ENCODE assay signal across 2 cellular contexts in the genomic region with DNA sequence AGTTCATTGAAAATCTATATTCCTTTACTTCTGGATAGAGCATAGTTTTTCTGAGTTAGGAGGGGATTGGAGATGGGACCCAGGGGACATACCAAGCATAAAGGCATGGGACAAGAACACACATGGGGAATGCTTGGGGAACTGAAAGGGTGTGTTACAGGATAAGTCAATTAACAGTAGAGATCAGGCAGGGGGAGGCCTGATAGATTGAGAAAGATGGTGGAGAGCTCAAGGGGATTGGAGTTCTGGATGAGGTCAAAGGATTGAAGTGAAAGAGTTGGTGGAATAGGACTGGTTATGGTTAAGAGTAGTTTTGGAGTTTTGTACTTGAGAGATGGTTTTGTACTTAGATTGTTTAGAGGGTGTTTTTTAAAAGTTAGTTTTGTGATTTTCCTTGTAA.
TF ChIP-seq lines count a peak whose summit lies in the region.

No MANE protein-coding gene starts in this region.

TF ChIP-seq in GM23338, 12 proteins besides CTCF, POLR2A, EP300 and RAD21 (continued from another document):
- no peak for TF ChIP-seq REST (IDR thresholded peaks at IDR 0.05; ENCODE audit: unreplicated experiment)
- TF ChIP-seq NANOG (IDR thresholded peaks at IDR 0.05; ENCODE audit: borderline replicate concordance), result no peak
- no peak for TF ChIP-seq ZNF331 (CRISPR knock-in tag; IDR thresholded peaks at IDR 0.05; ENCODE audit: low read depth)
- TF ChIP-seq ZNF114 (CRISPR knock-in tag; IDR thresholded peaks at IDR 0.05), result no peak
- TF ChIP-seq POLR2AphosphoS5 (IDR thresholded peaks at IDR 0.05; ENCODE audit: low read depth), result no peak
- TF ChIP-seq, protein P1, sequence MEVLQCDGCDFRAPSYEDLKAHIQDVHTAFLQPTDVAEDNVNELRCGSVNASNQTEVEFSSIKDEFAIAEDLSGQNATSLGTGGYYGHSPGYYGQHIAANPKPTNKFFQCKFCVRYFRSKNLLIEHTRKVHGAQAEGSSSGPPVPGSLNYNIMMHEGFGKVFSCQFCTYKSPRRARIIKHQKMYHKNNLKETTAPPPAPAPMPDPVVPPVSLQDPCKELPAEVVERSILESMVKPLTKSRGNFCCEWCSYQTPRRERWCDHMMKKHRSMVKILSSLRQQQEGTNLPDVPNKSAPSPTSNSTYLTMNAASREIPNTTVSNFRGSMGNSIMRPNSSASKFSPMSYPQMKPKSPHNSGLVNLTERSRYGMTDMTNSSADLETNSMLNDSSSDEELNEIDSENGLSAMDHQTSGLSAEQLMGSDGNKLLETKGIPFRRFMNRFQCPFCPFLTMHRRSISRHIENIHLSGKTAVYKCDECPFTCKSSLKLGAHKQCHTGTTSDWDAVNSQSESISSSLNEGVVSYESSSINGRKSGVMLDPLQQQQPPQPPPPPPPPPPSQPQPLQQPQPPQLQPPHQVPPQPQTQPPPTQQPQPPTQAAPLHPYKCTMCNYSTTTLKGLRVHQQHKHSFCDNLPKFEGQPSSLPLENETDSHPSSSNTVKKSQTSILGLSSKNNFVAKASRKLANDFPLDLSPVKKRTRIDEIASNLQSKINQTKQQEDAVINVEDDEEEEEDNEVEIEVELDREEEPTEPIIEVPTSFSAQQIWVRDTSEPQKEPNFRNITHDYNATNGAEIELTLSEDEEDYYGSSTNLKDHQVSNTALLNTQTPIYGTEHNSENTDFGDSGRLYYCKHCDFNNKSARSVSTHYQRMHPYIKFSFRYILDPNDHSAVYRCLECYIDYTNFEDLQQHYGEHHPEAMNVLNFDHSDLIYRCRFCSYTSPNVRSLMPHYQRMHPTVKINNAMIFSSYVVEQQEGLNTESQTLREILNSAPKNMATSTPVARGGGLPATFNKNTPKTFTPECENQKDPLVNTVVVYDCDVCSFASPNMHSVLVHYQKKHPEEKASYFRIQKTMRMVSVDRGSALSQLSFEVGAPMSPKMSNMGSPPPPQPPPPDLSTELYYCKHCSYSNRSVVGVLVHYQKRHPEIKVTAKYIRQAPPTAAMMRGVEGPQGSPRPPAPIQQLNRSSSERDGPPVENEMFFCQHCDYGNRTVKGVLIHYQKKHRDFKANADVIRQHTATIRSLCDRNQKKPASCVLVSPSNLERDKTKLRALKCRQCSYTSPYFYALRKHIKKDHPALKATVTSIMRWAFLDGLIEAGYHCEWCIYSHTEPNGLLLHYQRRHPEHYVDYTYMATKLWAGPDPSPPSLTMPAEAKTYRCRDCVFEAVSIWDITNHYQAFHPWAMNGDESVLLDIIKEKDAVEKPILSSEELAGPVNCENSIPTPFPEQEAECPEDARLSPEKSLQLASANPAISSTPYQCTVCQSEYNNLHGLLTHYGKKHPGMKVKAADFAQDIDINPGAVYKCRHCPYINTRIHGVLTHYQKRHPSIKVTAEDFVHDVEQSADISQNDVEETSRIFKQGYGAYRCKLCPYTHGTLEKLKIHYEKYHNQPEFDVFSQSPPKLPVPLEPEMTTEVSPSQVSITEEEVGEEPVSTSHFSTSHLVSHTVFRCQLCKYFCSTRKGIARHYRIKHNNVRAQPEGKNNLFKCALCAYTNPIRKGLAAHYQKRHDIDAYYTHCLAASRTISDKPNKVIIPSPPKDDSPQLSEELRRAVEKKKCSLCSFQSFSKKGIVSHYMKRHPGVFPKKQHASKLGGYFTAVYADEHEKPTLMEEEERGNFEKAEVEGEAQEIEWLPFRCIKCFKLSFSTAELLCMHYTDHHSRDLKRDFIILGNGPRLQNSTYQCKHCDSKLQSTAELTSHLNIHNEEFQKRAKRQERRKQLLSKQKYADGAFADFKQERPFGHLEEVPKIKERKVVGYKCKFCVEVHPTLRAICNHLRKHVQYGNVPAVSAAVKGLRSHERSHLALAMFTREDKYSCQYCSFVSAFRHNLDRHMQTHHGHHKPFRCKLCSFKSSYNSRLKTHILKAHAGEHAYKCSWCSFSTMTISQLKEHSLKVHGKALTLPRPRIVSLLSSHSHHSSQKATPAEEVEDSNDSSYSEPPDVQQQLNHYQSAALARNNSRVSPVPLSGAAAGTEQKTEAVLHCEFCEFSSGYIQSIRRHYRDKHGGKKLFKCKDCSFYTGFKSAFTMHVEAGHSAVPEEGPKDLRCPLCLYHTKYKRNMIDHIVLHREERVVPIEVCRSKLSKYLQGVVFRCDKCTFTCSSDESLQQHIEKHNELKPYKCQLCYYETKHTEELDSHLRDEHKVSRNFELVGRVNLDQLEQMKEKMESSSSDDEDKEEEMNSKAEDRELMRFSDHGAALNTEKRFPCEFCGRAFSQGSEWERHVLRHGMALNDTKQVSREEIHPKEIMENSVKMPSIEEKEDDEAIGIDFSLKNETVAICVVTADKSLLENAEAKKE (CRISPR knock-in tag; IDR thresholded peaks at IDR 0.05), result no peak
- TF ChIP-seq, protein P2, sequence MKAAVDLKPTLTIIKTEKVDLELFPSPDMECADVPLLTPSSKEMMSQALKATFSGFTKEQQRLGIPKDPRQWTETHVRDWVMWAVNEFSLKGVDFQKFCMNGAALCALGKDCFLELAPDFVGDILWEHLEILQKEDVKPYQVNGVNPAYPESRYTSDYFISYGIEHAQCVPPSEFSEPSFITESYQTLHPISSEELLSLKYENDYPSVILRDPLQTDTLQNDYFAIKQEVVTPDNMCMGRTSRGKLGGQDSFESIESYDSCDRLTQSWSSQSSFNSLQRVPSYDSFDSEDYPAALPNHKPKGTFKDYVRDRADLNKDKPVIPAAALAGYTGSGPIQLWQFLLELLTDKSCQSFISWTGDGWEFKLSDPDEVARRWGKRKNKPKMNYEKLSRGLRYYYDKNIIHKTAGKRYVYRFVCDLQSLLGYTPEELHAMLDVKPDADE (IDR thresholded peaks at IDR 0.05), result no peak
- TF ChIP-seq JUNB (IDR thresholded peaks at IDR 0.05; ENCODE audit: unreplicated experiment), result no peak
- TF ChIP-seq EZH2phosphoT487 (IDR thresholded peaks at IDR 0.05; ENCODE audit: unreplicated experiment), result no peak
- no peak for TF ChIP-seq CREB1 (CRISPR knock-in tag; IDR thresholded peaks at IDR 0.05; ENCODE audit: low read depth)

TF ChIP-seq in K562, 482 proteins besides CTCF, POLR2A, EP300 and RAD21 (continued from another document):
- TF ChIP-seq ZFP1 (CRISPR knock-in tag; IDR thresholded peaks at IDR 0.05), result no peak
